ENCODE assay signal across 9 cellular contexts in the genomic region with DNA sequence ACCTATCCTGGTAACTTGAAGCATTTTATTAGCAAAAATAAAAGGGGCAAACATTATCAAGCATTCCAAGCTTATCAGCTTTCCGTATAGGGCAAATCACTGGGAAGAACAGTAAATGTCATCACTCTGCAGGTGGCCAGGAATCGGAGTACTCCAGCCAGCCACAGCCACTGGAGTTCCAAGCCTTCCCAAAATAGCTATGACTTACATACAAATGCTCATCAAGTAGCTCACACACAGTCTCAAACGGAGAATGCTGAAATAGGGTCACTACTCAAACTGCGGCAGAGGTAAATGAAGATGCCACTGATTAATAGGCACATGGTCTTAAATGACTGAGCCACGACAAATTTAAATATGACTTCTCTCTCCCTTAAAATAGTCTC. TPM values are rescaled to one million over a fixed set of nuclear protein-coding genes. Genes with fewer than 3 reads are reported as not detected.
DNase-seq lines count a peak whose midpoint lies in the region; ATAC-seq lines count a peak whose summit lies in the region.
"Had no signal": no experiment of that assay in that cellular context is flagged by ENCODE, and none has a peak within 500 bp of the region (broad histone marks: within the 10 kb centered on the region; RNA-seq: fewer than 3 reads in every experiment).

No MANE protein-coding gene starts in this region.

- H3K36me3 ChIP-seq in iPS DF 6.9 (ENCODE audit: control insufficient read depth, insufficient read depth, low read length) (no peaks in the 10 kb centered on the region; the same call in 1 of the 2 replicates), stomach smooth muscle (ENCODE audit: control insufficient read depth in 2 of 2, insufficient read depth in 2 of 2, low read length in 2 of 2) (no peaks in the 10 kb centered on the region)
- H3K36me3 ChIP-seq: SJCRH30 had no signal

- H3K27me3 Mint-ChIP-seq in activated T-cell treated with anti-CD3 and anti-CD28 coated beads, Interleukin-2, amount 50 U/mL, for 72 hours (ENCODE audit: low read depth): no peaks in the 10 kb centered on the region
- H3K27me3 Mint-ChIP-seq in activated naive CD8-positive, alpha-beta T cell treated with anti-CD3 and anti-CD28 coated beads for 36 hours: no peaks in the 10 kb centered on the region

- no peak for DNase-seq in activated T-cell treated with anti-CD3 and anti-CD28 coated beads, Interleukin-2, amount 50 U/mL, for 72 hours
- DNase-seq in activated T-cell treated with anti-CD3 and anti-CD28 coated beads for 4 hours (no peak), iPS DF 6.9 (ENCODE audit: low read depth, low spot score) (no peak), D341Med (ENCODE audit: low spot score) (no peak), NCI-H2029 (lab: John Stamatoyannopoulos, UW) (no peak)
- DNase-seq in activated naive CD8-positive, alpha-beta T cell treated with anti-CD3 and anti-CD28 coated beads for 36 hours: no peak
- DNase-seq: SJCRH30 had no signal

- ATAC-seq in activated T-cell treated with anti-CD3 and anti-CD28 coated beads, Interleukin-2, amount 50 U/mL, for 72 hours (replicated peaks in 1 of 2): no peak
- ATAC-seq in HG02973 (IDR thresholded peaks at IDR 0.05; ENCODE audit: unreplicated experiment): no peak

- WGBS in iPS DF 6.9 (ENCODE audit: insufficient coverage, insufficient read length): no CpG with 5 or more reads among the region's 5 CpGs

- peaks cover 1 to 10% of the 10 kb centered on the region in 2 donors for H3K36me3 Mint-ChIP-seq in activated T-cell treated with anti-CD3 and anti-CD28 coated beads, Interleukin-2, amount 50 U/mL, for 72 hours (ENCODE audit: insufficient read depth in 2 of 2)
- H3K36me3 Mint-ChIP-seq in activated naive CD8-positive, alpha-beta T cell treated with anti-CD3 and anti-CD28 coated beads for 36 hours: peaks cover 2% of the 10 kb centered on the region

- H3K27ac Mint-ChIP-seq in activated T-cell treated with anti-CD3 and anti-CD28 coated beads, Interleukin-2, amount 50 U/mL, for 72 hours: peak overlapping the region; percentile 51
- H3K27ac Mint-ChIP-seq in activated naive CD8-positive, alpha-beta T cell treated with anti-CD3 and anti-CD28 coated beads for 36 hours: no peak overlapping the region

- H3K9me3 Mint-ChIP-seq in activated T-cell treated with anti-CD3 and anti-CD28 coated beads, Interleukin-2, amount 50 U/mL, for 72 hours: peaks cover 0 to 1% of the 10 kb centered on the region in 2 donors
- H3K9me3 Mint-ChIP-seq in activated naive CD8-positive, alpha-beta T cell treated with anti-CD3 and anti-CD28 coated beads for 36 hours: peaks cover 1% of the 10 kb centered on the region

- H3K4me3 Mint-ChIP-seq in activated T-cell treated with anti-CD3 and anti-CD28 coated beads, Interleukin-2, amount 50 U/mL, for 72 hours: peak overlapping the region; percentile 91 to 98
- H3K4me3 Mint-ChIP-seq in activated naive CD8-positive, alpha-beta T cell treated with anti-CD3 and anti-CD28 coated beads for 36 hours: peak overlapping the region; percentile 56

- H3K4me1 Mint-ChIP-seq in activated T-cell treated with anti-CD3 and anti-CD28 coated beads, Interleukin-2, amount 50 U/mL, for 72 hours (ENCODE audit: low read depth): peaks cover 60% of the 10 kb centered on the region
- peaks cover 30% of the 10 kb centered on the region for H3K4me1 Mint-ChIP-seq in activated naive CD8-positive, alpha-beta T cell treated with anti-CD3 and anti-CD28 coated beads for 36 hours

- no peaks in the 10 kb centered on the region for H3K27me3 ChIP-seq in iPS DF 6.9 (ENCODE audit: control insufficient read depth, insufficient read depth, low read length)
- no peaks in the 10 kb centered on the region for H3K27me3 ChIP-seq in stomach smooth muscle (ENCODE audit: control insufficient read depth in 1 of 2, insufficient read depth in 2 of 2, low read length in 2 of 2)
- H3K27me3 ChIP-seq: SJCRH30 had no signal

- H3K4me3 ChIP-seq in iPS DF 6.9 (ENCODE audit: low read length) (peak overlapping the region; percentile 29; the same call in 1 of the 2 replicates), stomach smooth muscle (ENCODE audit: low read length in 2 of 2) (peak overlapping the region; percentile 54 to 59)
- H3K4me3 ChIP-seq: SJCRH30 had no signal

- H3K4me1 ChIP-seq in iPS DF 6.9 (ENCODE audit: control insufficient read depth, insufficient read depth, low read length): peaks cover 5% of the 10 kb centered on the region; the same call in 1 of the 2 replicates
- peaks cover 11% of the 10 kb centered on the region for H3K4me1 ChIP-seq in stomach smooth muscle (ENCODE audit: control insufficient read depth, insufficient read depth, low read length)

- H3K27ac ChIP-seq in iPS DF 6.9 (ENCODE audit: low read length) (no peak overlapping the region), stomach smooth muscle (ENCODE audit: low read length) (peak overlapping the region; percentile 12)
- H3K27ac ChIP-seq: SJCRH30 had no signal

- H3K9me3 ChIP-seq in iPS DF 6.9 (ENCODE audit: control insufficient read depth, insufficient read depth, low read length) (no peaks in the 10 kb centered on the region), stomach smooth muscle (ENCODE audit: control insufficient read depth in 2 of 2, low read length in 2 of 2) (no peaks in the 10 kb centered on the region)
- H3K9me3 ChIP-seq: SJCRH30 had no signal

- H3K9ac ChIP-seq in stomach smooth muscle (ENCODE audit: low read length in 2 of 2): peak overlapping the region; percentile 44 to 47

RNA-seq across cellular contexts. Expression of a gene that starts 2.1 kb away (rescaled TPM):
- 10 to 100 TPM; 42.6 to 43.5 TPM for total RNA-seq in activated T-cell treated with anti-CD3 and anti-CD28 coated beads, Interleukin-2, amount 50 U/mL, for 72 hours
- 10 to 100 TPM; 26.2 to 27.2 TPM for total RNA-seq in activated naive CD8-positive, alpha-beta T cell treated with anti-CD3 and anti-CD28 coated beads for 36 hours

RNA-seq across cellular contexts. Expression of a gene that starts 31.4 kb away (rescaled TPM):
- not detected for total RNA-seq in activated T-cell treated with anti-CD3 and anti-CD28 coated beads, Interleukin-2, amount 50 U/mL, for 72 hours
- not detected for total RNA-seq in activated naive CD8-positive, alpha-beta T cell treated with anti-CD3 and anti-CD28 coated beads for 36 hours
- total RNA-seq: SJCRH30 had no signal
